Comparison of ENCODE assay signal across 17 cellular contexts in genomic region chr2:233453916-233454315, GRCh38.
"Had no signal": no experiment of that assay in that cellular context is flagged by ENCODE, and none has a peak within 500 bp of the region (broad histone marks: within the 10 kb centered on the region; RNA-seq: fewer than 3 reads in every experiment).

No MANE protein-coding gene starts in this region.

- H3K9me3 ChIP-seq: body of pancreas, left lung, prostate gland, transverse colon, uterus had no signal

- H3K27me3 Mint-ChIP-seq: activated naive CD4-positive, alpha-beta T cell treated with anti-CD3 and anti-CD28 coated beads, Interleukin-2, amount 10 ng/mL, durations not matched to agents 7 days and 5 days; naive thymus-derived CD8-positive, alpha-beta T cell had no signal

- H3K4me1 Mint-ChIP-seq: activated naive CD4-positive, alpha-beta T cell treated with anti-CD3 and anti-CD28 coated beads, Interleukin-2, amount 10 ng/mL, durations not matched to agents 7 days and 5 days had no signal

- DNase-seq: activated naive CD4-positive, alpha-beta T cell treated with anti-CD3 and anti-CD28 coated beads, Interleukin-2, amount 10 ng/mL, durations not matched to agents 7 days and 5 days; activated T-cell treated with anti-CD3 and anti-CD28 coated beads, Interleukin-2, amount 50 U/mL, for 1 hour; anterior cingulate cortex; body of pancreas; foreskin fibroblast; stimulated activated CD4-positive, alpha-beta T cell treated with anti-CD3 and anti-CD28 coated beads, Interleukin-12 subunit alpha, Interleukin-12 subunit beta, amount 100 ng/mL, for 4 hours; T-helper 9 cell; transverse colon; uterus had no signal

- H3K9ac ChIP-seq: neural progenitor cell had no signal

- H3K36me3 ChIP-seq: neural progenitor cell, uterus had no signal

- H3K4me1 ChIP-seq: body of pancreas, left lung, prostate gland, transverse colon, uterus had no signal

- H3K9me3 Mint-ChIP-seq: activated naive CD4-positive, alpha-beta T cell treated with anti-CD3 and anti-CD28 coated beads, Interleukin-2, amount 10 ng/mL, durations not matched to agents 7 days and 5 days; activated T-helper 2 cell treated with anti-CD3 and anti-CD28 coated beads, Interferon-gamma antibody, Interleukin-2, Interleukin-4, amounts not matched to agents 10 μg/mL and 5 μg/mL and 100 μg/mL, durations not matched to agents 14 hours and 24 hours and 36 hours; naive thymus-derived CD8-positive, alpha-beta T cell; neural progenitor cell; WTC11 had no signal

- H3K4me3 ChIP-seq: body of pancreas, cardiac muscle cell, left lung, lung, neural progenitor cell, prostate gland, transverse colon, uterus had no signal

- H3K4me2 ChIP-seq: neural progenitor cell had no signal

- H3K27ac Mint-ChIP-seq: activated naive CD4-positive, alpha-beta T cell treated with anti-CD3 and anti-CD28 coated beads, Interleukin-2, amount 10 ng/mL, durations not matched to agents 7 days and 5 days; activated T-helper 2 cell treated with anti-CD3 and anti-CD28 coated beads, Interferon-gamma antibody, Interleukin-2, Interleukin-4, amounts not matched to agents 10 μg/mL and 5 μg/mL and 100 μg/mL, durations not matched to agents 14 hours and 24 hours and 36 hours; WTC11 had no signal

- ATAC-seq: body of pancreas; left lung; naive thymus-derived CD8-positive, alpha-beta T cell; WTC11 had no signal

- H3K4me3 Mint-ChIP-seq: activated naive CD4-positive, alpha-beta T cell treated with anti-CD3 and anti-CD28 coated beads, Interleukin-2, amount 10 ng/mL, durations not matched to agents 7 days and 5 days; naive thymus-derived CD8-positive, alpha-beta T cell; neural progenitor cell; WTC11 had no signal

- H3K27ac ChIP-seq: body of pancreas, cardiac muscle cell, left lung, neural progenitor cell, prostate gland, uterus had no signal

- H3K27me3 ChIP-seq: body of pancreas, cardiac muscle cell, left lung, neural progenitor cell, transverse colon, uterus had no signal

- H2AFZ ChIP-seq: neural progenitor cell had no signal
